In the genomic region with DNA sequence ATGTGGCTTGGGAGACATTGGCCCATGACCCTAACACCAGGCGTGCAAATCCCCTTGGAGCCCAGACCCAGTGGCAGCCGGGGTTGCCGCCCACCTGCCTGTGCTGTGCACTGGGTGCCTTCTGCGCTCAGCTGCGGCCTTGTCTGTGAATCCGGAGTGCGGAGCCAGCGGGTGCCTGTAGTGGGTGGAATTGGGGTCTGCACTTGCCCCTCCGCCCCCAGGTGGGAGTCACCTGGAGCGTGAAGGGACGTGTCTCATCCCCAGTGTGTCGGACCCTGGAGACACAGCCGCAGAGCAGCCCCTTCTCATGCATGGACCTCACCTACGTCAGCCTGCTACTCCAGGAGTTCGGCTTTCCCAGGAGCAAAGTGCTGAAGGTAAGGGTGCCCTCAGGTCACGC, we compare ENCODE assay signal across 15 cellular contexts. TPM values are rescaled to one million over a fixed set of nuclear protein-coding genes. Genes with fewer than 3 reads are reported as not detected.
DNase-seq lines count a peak whose midpoint lies in the region; ATAC-seq, FAIRE-seq and TF ChIP-seq lines count a peak whose summit lies in the region.
"Had no signal": no experiment of that assay in that cellular context is flagged by ENCODE, and none has a peak within 500 bp of the region (broad histone marks: within the 10 kb centered on the region; RNA-seq: fewer than 3 reads in every experiment).

No MANE protein-coding gene starts in this region.

- no peak overlapping the region for H3K14ac ChIP-seq in mesenchymal stem cell (ENCODE audit: low read length in 2 of 2)

- TF ChIP-seq CTCF in HepG2 (CRISPR knock-in tag; IDR thresholded peaks at IDR 0.05) (no peak), right lobe of liver (IDR thresholded peaks at IDR 0.05) (no peak), ascending aorta (IDR thresholded peaks at IDR 0.05) (no peak)

- H4K8ac ChIP-seq in mesenchymal stem cell (ENCODE audit: low read length), result peak overlapping the region; percentile 39

- no TSS peak for BruUV-seq in HepG2 (replicated peaks; lab: Mats Ljungman, UMichigan)

- no peaks in the 10 kb centered on the region for H3K27me3 ChIP-seq in HepG2 (ENCODE audit: control insufficient read depth in 1 of 2, insufficient read depth in 2 of 2, low read length in 2 of 2)
- H3K27me3 ChIP-seq in right lobe of liver, result no peaks in the 10 kb centered on the region
- no peaks in the 10 kb centered on the region for H3K27me3 ChIP-seq in ascending aorta
- no peaks in the 10 kb centered on the region for H3K27me3 ChIP-seq in mesenchymal stem cell (ENCODE audit: control insufficient read depth in 1 of 2, insufficient read depth in 1 of 2, low read length in 2 of 2)
- H3K27me3 ChIP-seq: Peyer's patch had no signal

- no peak overlapping the region for H3K23ac ChIP-seq in mesenchymal stem cell (ENCODE audit: low read length in 2 of 2)

- H2BK12ac ChIP-seq in mesenchymal stem cell (ENCODE audit: low read length in 2 of 2), result no peak overlapping the region

- in situ Hi-C loops in HepG2 (cut with HindIII; ENCODE audit: extremely low pct_ligation_motif_present, low pct_unique_long_range_greater_than_20kb), result no loop called here

- peaks cover 8 to 11% of the 10 kb centered on the region in 2 experiments; a peak in 3 of 5 replicates for H3K36me3 ChIP-seq in HepG2 (replicated peaks in 1 of 2; ENCODE audit: control insufficient read depth in 1 of 2, insufficient read depth in 2 of 2, low read length in 2 of 2)
- no peaks in the 10 kb centered on the region for H3K36me3 ChIP-seq in right lobe of liver
- peaks cover 10 to 16% of the 10 kb centered on the region in 2 donors for H3K36me3 ChIP-seq in ascending aorta
- peaks cover 26 to 53% of the 10 kb centered on the region in 2 experiments for H3K36me3 ChIP-seq in mesenchymal stem cell (ENCODE audit: control insufficient read depth in 1 of 2, insufficient read depth in 2 of 2, low read depth in 1 of 2, low read length in 2 of 2)

- no peak overlapping the region for H3K18ac ChIP-seq in mesenchymal stem cell (ENCODE audit: low read depth in 1 of 2, low read length in 2 of 2)

- FAIRE-seq in HepG2 (lab: Jason Lieb, UNC), result no peak
- FAIRE-seq: H54 had no signal

- H3K4ac ChIP-seq in mesenchymal stem cell (ENCODE audit: low read depth in 1 of 2, low read length in 2 of 2), result no peak overlapping the region

- H2BK15ac ChIP-seq in mesenchymal stem cell (ENCODE audit: low read depth, poor library complexity, severe bottlenecking), result peak overlapping the region; percentile 19

- no peak overlapping the region for H2AFZ ChIP-seq in HepG2 (ENCODE audit: low read length)
- no peak overlapping the region for H2AFZ ChIP-seq in mesenchymal stem cell (ENCODE audit: low read depth, low read length)

- H4K91ac ChIP-seq in mesenchymal stem cell (ENCODE audit: low read length), result peak overlapping the region; percentile 32

- POLR2A ChIA-PET in HepG2 (lab: Yijun Ruan, JAX), result interaction anchor here (6.5 kb wide), 1 partner anchor 23 kb away, joined by 72 read pairs; a partner anchor contains a TSS

- ATAC-seq in HepG2 (no peak), right lobe of liver (no peak), HG02852 (IDR thresholded peaks at IDR 0.05; ENCODE audit: unreplicated experiment) (no peak), GM21390 (IDR thresholded peaks at IDR 0.05; ENCODE audit: unreplicated experiment) (no peak)

- H2BK120ac ChIP-seq in mesenchymal stem cell (ENCODE audit: low read depth, low read length), result no peak overlapping the region

- H3K4me3 ChIP-seq in HepG2 (replicated peaks in 1 of 3; ENCODE audit: insufficient read depth in 1 of 3, low read depth in 2 of 3, low read length in 3 of 3) (no peak overlapping the region), right lobe of liver (no peak overlapping the region), ascending aorta (no peak overlapping the region), mesenchymal stem cell (ENCODE audit: insufficient read depth in 1 of 2, low read depth in 1 of 2, low read length in 2 of 2) (no peak overlapping the region)
- H3K4me3 ChIP-seq: Peyer's patch had no signal

- H3K9me3 ChIP-seq in HepG2 (ENCODE audit: low read length) (no peaks in the 10 kb centered on the region), right lobe of liver (no peaks in the 10 kb centered on the region), ascending aorta (no peaks in the 10 kb centered on the region), mesenchymal stem cell (ENCODE audit: control insufficient read depth, low read length) (no peaks in the 10 kb centered on the region)
- H3K9me3 ChIP-seq: Peyer's patch had no signal

- no peak overlapping the region for H3K27ac ChIP-seq in HepG2 (ENCODE audit: extremely low read length, insufficient read depth, low read length)
- no peak overlapping the region for H3K27ac ChIP-seq in right lobe of liver
- peak overlapping the region; percentile 93 to 97 for H3K27ac ChIP-seq in ascending aorta
- H3K27ac ChIP-seq in mesenchymal stem cell (ENCODE audit: low read length, poor library complexity, severe bottlenecking), result no peak overlapping the region
- H3K27ac ChIP-seq: Peyer's patch had no signal

- TF ChIP-seq POLR2A in HepG2 (IDR thresholded peaks at IDR 0.05; ENCODE audit: insufficient read depth in 1 of 2, low read depth in 2 of 2, low read length in 2 of 2) (0 out of 4 replicates have a peak, but pooled peaks of 1 of the 2 experiments have one; percentile 15), right lobe of liver (IDR thresholded peaks at IDR 0.05) (no peak)

- TF ChIP-seq RAD21 in HepG2 (CRISPR knock-in tag; IDR thresholded peaks at IDR 0.05), result no peak

- intact Hi-C loops in HepG2 (cut with micrococcal nuclease; ENCODE audit: unreplicated experiment) (no loop called here), right lobe of liver (cut with DNase I) (loop anchor here in 1 of 2 donors (10.0 kb wide), 1 partner anchor 70 kb away; no protein-coding TSS in a partner anchor), ascending aorta (cut with DNase I) (no loop called here)

- TF ChIP-seq EP300 in HepG2 (IDR thresholded peaks at IDR 0.05; ENCODE audit: low read depth in 2 of 2, low read length in 2 of 2) (no peak), HepG2 (CRISPR knock-in tag; IDR thresholded peaks at IDR 0.05; ENCODE audit: borderline replicate concordance) (no peak)

- H3K4me2 ChIP-seq in HepG2 (ENCODE audit: low read depth, low read length) (no peak overlapping the region), mesenchymal stem cell (ENCODE audit: low read length, poor library complexity, severe bottlenecking) (no peak overlapping the region)

- no peaks in the 10 kb centered on the region for H3K79me2 ChIP-seq in HepG2 (ENCODE audit: insufficient read depth, low read length)

- WGBS in HepG2 (ENCODE audit: low lambda C conversion rate), result over 99% methylated on average over 16 of the region's 16 CpGs
- 90% methylated on average over 2 of the region's 16 CpGs for WGBS in right lobe of liver (ENCODE audit: insufficient coverage, low coverage, low lambda C conversion rate, missing lambda C conversion rate)
- WGBS in mesenchymal stem cell, result over 99% methylated on average over 16 of the region's 16 CpGs

- no peaks in the 10 kb centered on the region for H4K20me1 ChIP-seq in HepG2 (ENCODE audit: insufficient read depth, low read length)

- H3K4me1 ChIP-seq in HepG2 (ENCODE audit: insufficient read depth, low read length), result peaks cover 50% of the 10 kb centered on the region
- peaks cover 0 to 20% (median 9%) of the 10 kb centered on the region in 4 donors for H3K4me1 ChIP-seq in right lobe of liver
- H3K4me1 ChIP-seq in ascending aorta, result peaks cover 15 to 27% of the 10 kb centered on the region in 2 donors
- peaks cover 63% of the 10 kb centered on the region for H3K4me1 ChIP-seq in mesenchymal stem cell (ENCODE audit: control insufficient read depth, insufficient read depth, low read depth, low read length)

- peaks cover 17% of the 10 kb centered on the region for H3K79me1 ChIP-seq in mesenchymal stem cell (replicated peaks; ENCODE audit: low read length, poor library complexity, severe bottlenecking)

- no peak for DNase-seq in HepG2 (ENCODE audit: low spot score)
- DNase-seq in right lobe of liver, result no peak
- DNase-seq in ascending aorta (ENCODE audit: low spot score in 2 of 2), result peak in 1 of 2 donors; percentile 61
- DNase-seq in mesenchymal stem cell, result no peak
- DNase-seq in HK-2 (ENCODE audit: unreplicated experiment), result no peak
- DNase-seq: NCI-H1417, NCI-H1930, NCI-H2171, NCI-H446 treated with DMSO at 0.1 percent for 48 hours, NCI-H748 treated with DMSO at 0.1 percent for 48 hours, SIG-M5 had no signal

- H2AK5ac ChIP-seq in mesenchymal stem cell (ENCODE audit: low read length, severe bottlenecking), result peak overlapping the region; percentile 97

- H3K9ac ChIP-seq in HepG2 (ENCODE audit: insufficient read depth, low read depth, low read length) (no peak overlapping the region), mesenchymal stem cell (ENCODE audit: low read length) (no peak overlapping the region)

- CTCF ChIA-PET in HepG2 (lab: Yijun Ruan, JAX; ENCODE audit: low intra/inter-chr PET ratio, low total read pairs), result no interaction called here

- no peak overlapping the region for H2BK5ac ChIP-seq in mesenchymal stem cell (ENCODE audit: low read depth, low read length, poor library complexity, severe bottlenecking)

RNA-seq across cellular contexts. Expression of a gene that starts 22.9 kb away (rescaled TPM):
- total RNA-seq in HepG2 (2016; rRNA removed; fragmentation: Illumina TruSeq; extraction: Trizol), result 82.0 and 86.3 TPM in 2 replicates
- total RNA-seq in HepG2 (2016; cell fraction: cytosol; rRNA removed; fragmentation: Illumina TruSeq; extraction: Trizol; ENCODE audit: low read depth), result 5.4 and 6.5 TPM in 2 replicates
- 69.1 and 89.6 TPM in 2 replicates for total RNA-seq in HepG2 (2016; cell fraction: insoluble cytoplasmic fraction; rRNA removed; fragmentation: Illumina TruSeq; extraction: Trizol)
- 18.0 and 19.5 TPM in 2 replicates for total RNA-seq in HepG2 (2016; cell fraction: membrane; rRNA removed; fragmentation: Illumina TruSeq; extraction: Trizol)
- 59.8 and 63.0 TPM in 2 replicates for total RNA-seq in HepG2 (2016; cell fraction: nucleus; rRNA removed; fragmentation: Illumina TruSeq; extraction: Trizol)
- polyA plus RNA-seq in HepG2 (2011; rRNA removed), result 24.2 and 37.5 TPM in 2 replicates
- 24.4 and 27.4 TPM in 2 replicates for polyA plus RNA-seq in HepG2 (2011; cell fraction: cytosol; rRNA removed)
- polyA plus RNA-seq in HepG2 (2011; cell fraction: nucleus; rRNA removed), result 111 and 112 TPM in 2 replicates
- polyA plus RNA-seq in HepG2 (2012), result 26.9 and 46.5 TPM in 2 replicates
- polyA plus RNA-seq in HepG2 (2016; cell fraction: cytosol; fragmentation: Illumina TruSeq; extraction: Trizol; ENCODE audit: low read depth), result 3.5 TPM in 2 replicates
- 45.7 and 58.6 TPM in 2 replicates for polyA plus RNA-seq in HepG2 (2016; cell fraction: insoluble cytoplasmic fraction; fragmentation: Illumina TruSeq; extraction: Trizol; ENCODE audit: low read depth)
- polyA plus RNA-seq in HepG2 (2016; cell fraction: membrane; fragmentation: Illumina TruSeq; extraction: Trizol; ENCODE audit: low read depth), result 7.2 and 9.8 TPM in 2 replicates
- 79.7 and 85.5 TPM in 2 replicates for polyA plus RNA-seq in HepG2 (2016; cell fraction: nucleus; fragmentation: Illumina TruSeq; extraction: Trizol; ENCODE audit: insufficient read depth, low read depth)
- 26.5 and 80.5 TPM in 2 replicates for polyA minus RNA-seq in HepG2 (2011; rRNA and poly(A)+ RNA removed; ENCODE audit: low replicate concordance)
- polyA minus RNA-seq in HepG2 (2011; cell fraction: cytosol; rRNA and poly(A)+ RNA removed), result 36.1 and 38.1 TPM in 2 replicates
- 27.9 and 31.3 TPM in 2 replicates for polyA minus RNA-seq in HepG2 (2011; cell fraction: nucleus; rRNA and poly(A)+ RNA removed)
- 10 to 100 TPM in 3 of 6 experiments, 1 to 10 TPM in 3; 6.6 to 27.4 (median 13.2) TPM for total RNA-seq in right lobe of liver
- total RNA-seq in ascending aorta, result 125 TPM
- 50.3 TPM for polyA plus RNA-seq in mesenchymal stem cell (2013, experiment 1 of 2)
- polyA plus RNA-seq in mesenchymal stem cell (2013, experiment 2 of 2), result 48.3 TPM

RNA-seq across cellular contexts. Expression of a gene that starts 29.4 kb away (rescaled TPM):
- total RNA-seq in HepG2 (2016; rRNA removed; fragmentation: Illumina TruSeq; extraction: Trizol), result 98.4 and 164 TPM in 2 replicates
- 67.6 and 72.5 TPM in 2 replicates for total RNA-seq in HepG2 (2016; cell fraction: cytosol; rRNA removed; fragmentation: Illumina TruSeq; extraction: Trizol; ENCODE audit: low read depth)
- 90.5 and 177 TPM in 2 replicates for total RNA-seq in HepG2 (2016; cell fraction: insoluble cytoplasmic fraction; rRNA removed; fragmentation: Illumina TruSeq; extraction: Trizol)
- 139 and 152 TPM in 2 replicates for total RNA-seq in HepG2 (2016; cell fraction: membrane; rRNA removed; fragmentation: Illumina TruSeq; extraction: Trizol)
- total RNA-seq in HepG2 (2016; cell fraction: nucleus; rRNA removed; fragmentation: Illumina TruSeq; extraction: Trizol), result 149 and 161 TPM in 2 replicates
- polyA plus RNA-seq in HepG2 (2011; rRNA removed), result 172 and 221 TPM in 2 replicates
- 185 and 213 TPM in 2 replicates for polyA plus RNA-seq in HepG2 (2011; cell fraction: cytosol; rRNA removed)
- polyA plus RNA-seq in HepG2 (2011; cell fraction: nucleus; rRNA removed), result 538 and 633 TPM in 2 replicates
- 90.9 and 112 TPM in 2 replicates for polyA plus RNA-seq in HepG2 (2012)
- polyA plus RNA-seq in HepG2 (2016; cell fraction: cytosol; fragmentation: Illumina TruSeq; extraction: Trizol; ENCODE audit: low read depth), result 59.4 and 67.7 TPM in 2 replicates
- polyA plus RNA-seq in HepG2 (2016; cell fraction: insoluble cytoplasmic fraction; fragmentation: Illumina TruSeq; extraction: Trizol; ENCODE audit: low read depth), result 85.6 and 91.9 TPM in 2 replicates
- polyA plus RNA-seq in HepG2 (2016; cell fraction: membrane; fragmentation: Illumina TruSeq; extraction: Trizol; ENCODE audit: low read depth), result 104 and 119 TPM in 2 replicates
- 320 and 321 TPM in 2 replicates for polyA plus RNA-seq in HepG2 (2016; cell fraction: nucleus; fragmentation: Illumina TruSeq; extraction: Trizol; ENCODE audit: insufficient read depth, low read depth)
- 25.3 and 228 TPM in 2 replicates for polyA minus RNA-seq in HepG2 (2011; rRNA and poly(A)+ RNA removed; ENCODE audit: low replicate concordance)
- polyA minus RNA-seq in HepG2 (2011; cell fraction: cytosol; rRNA and poly(A)+ RNA removed), result 56.6 and 60.3 TPM in 2 replicates
- 98.2 and 106 TPM in 2 replicates for polyA minus RNA-seq in HepG2 (2011; cell fraction: nucleus; rRNA and poly(A)+ RNA removed)
- total RNA-seq in right lobe of liver, result 10 to 100 TPM; 28.8 to 48.4 (median 34.6) TPM
- total RNA-seq in ascending aorta, result 66.5 TPM
- 29.8 TPM for polyA plus RNA-seq in mesenchymal stem cell (2013, experiment 1 of 2)
- 27.3 TPM for polyA plus RNA-seq in mesenchymal stem cell (2013, experiment 2 of 2)

Comparison
In these comparisons a context has a peak if more than half of its experiments do, and no peak if none do; other contexts are left out.
1. H3K27ac ChIP-seq: peak in ascending aorta (2 of 2); none in HepG2 (single experiment), right lobe of liver (0 of 3) and mesenchymal stem cell (single experiment).